ENCODE assay signal across 1 cellular context in genomic region chr2:73091696-73092095, GRCh38.
A peak's percentile ranks its signal among the peaks of the same experiment; 100 is the strongest.
TF ChIP-seq lines count a peak whose summit lies in the region.

No MANE protein-coding gene starts in this region.

TF ChIP-seq in HepG2, 621 proteins besides CTCF, POLR2A, EP300 and RAD21 (continues in another document):
- TF ChIP-seq BCL3 (CRISPR knock-in tag; IDR thresholded peaks at IDR 0.05): 0 out of 2 replicates have a peak, but pooled peaks have one; percentile 6
- TF ChIP-seq DZIP1 (CRISPR knock-in tag; IDR thresholded peaks at IDR 0.05): no peak
- TF ChIP-seq ZNF263 (CRISPR knock-in tag; IDR thresholded peaks at IDR 0.05): no peak
- TF ChIP-seq HINFP (CRISPR knock-in tag; IDR thresholded peaks at IDR 0.05; ENCODE audit: low read depth): no peak
- no peak for TF ChIP-seq ZNF672 (CRISPR knock-in tag; IDR thresholded peaks at IDR 0.05)
- TF ChIP-seq KMT2A (CRISPR knock-in tag; IDR thresholded peaks at IDR 0.05): 0 out of 2 replicates have a peak, but pooled peaks have one; percentile 8
- 0 out of 2 replicates have a peak, but pooled peaks have one; percentile 43 for TF ChIP-seq ZNF343 (CRISPR knock-in tag; IDR thresholded peaks at IDR 0.05)
- TF ChIP-seq SNAPC4 (CRISPR knock-in tag; IDR thresholded peaks at IDR 0.05): no peak
- TF ChIP-seq SUZ12 (IDR thresholded peaks at IDR 0.05; ENCODE audit: low read depth, low read length): no peak
- TF ChIP-seq EEA1 (CRISPR knock-in tag; IDR thresholded peaks at IDR 0.05; ENCODE audit: borderline replicate concordance): 0 out of 2 replicates have a peak, but pooled peaks have one; percentile 50
- no peak for TF ChIP-seq EED (CRISPR knock-in tag; IDR thresholded peaks at IDR 0.05)
- TF ChIP-seq ZNF546 (CRISPR knock-in tag; conservative IDR thresholded peaks at IDR 0.05): no peak
- TF ChIP-seq NR2F2 (IDR thresholded peaks at IDR 0.05; ENCODE audit: borderline replicate concordance, low read depth): no peak
- no peak for TF ChIP-seq ZUFSP (CRISPR knock-in tag; IDR thresholded peaks at IDR 0.05; ENCODE audit: borderline replicate concordance)
- no peak for TF ChIP-seq KLF12 (CRISPR knock-in tag; IDR thresholded peaks at IDR 0.05; ENCODE audit: borderline replicate concordance)
- TF ChIP-seq NCOA5 (CRISPR knock-in tag; IDR thresholded peaks at IDR 0.05): no peak
- 0 out of 2 replicates have a peak, but pooled peaks have one; percentile 2 for TF ChIP-seq ZBTB38 (CRISPR knock-in tag; IDR thresholded peaks at IDR 0.05)
- TF ChIP-seq ZNF687 (CRISPR knock-in tag; IDR thresholded peaks at IDR 0.05): peak; percentile 28
- no peak for TF ChIP-seq HNRNPK (IDR thresholded peaks at IDR 0.05; ENCODE audit: low read depth, low read length, poor library complexity, severe bottlenecking)
- no peak for TF ChIP-seq NFYB (CRISPR knock-in tag; IDR thresholded peaks at IDR 0.05)
- no peak for TF ChIP-seq ZSCAN31 (CRISPR knock-in tag; IDR thresholded peaks at IDR 0.05; ENCODE audit: low read depth)
- TF ChIP-seq ZNF354B (CRISPR knock-in tag; IDR thresholded peaks at IDR 0.05): no peak
- no peak for TF ChIP-seq MTF2 (CRISPR knock-in tag; IDR thresholded peaks at IDR 0.05; ENCODE audit: borderline replicate concordance)
- no peak for TF ChIP-seq FOXA3 (CRISPR knock-in tag; IDR thresholded peaks at IDR 0.05)
- no peak for TF ChIP-seq FOXP4 (CRISPR knock-in tag; IDR thresholded peaks at IDR 0.05)
- 0 out of 2 replicates have a peak, but pooled peaks have one; percentile 0 for TF ChIP-seq NR2C2 (CRISPR knock-in tag; IDR thresholded peaks at IDR 0.05; ENCODE audit: borderline replicate concordance)
- TF ChIP-seq CCDC6 (CRISPR knock-in tag; IDR thresholded peaks at IDR 0.05): no peak
- no peak for TF ChIP-seq ZNF441 (CRISPR knock-in tag; IDR thresholded peaks at IDR 0.05; ENCODE audit: borderline replicate concordance)
- TF ChIP-seq ZNF674 (CRISPR knock-in tag; IDR thresholded peaks at IDR 0.05; ENCODE audit: low read depth): no peak
- TF ChIP-seq ZNF556 (CRISPR knock-in tag; IDR thresholded peaks at IDR 0.05; ENCODE audit: borderline replicate concordance): 0 out of 2 replicates have a peak, but pooled peaks have one; percentile 10
- no peak for TF ChIP-seq ZIK1 (CRISPR knock-in tag; IDR thresholded peaks at IDR 0.05; ENCODE audit: borderline replicate concordance, low read depth)
- TF ChIP-seq ATF7-NPFF (CRISPR knock-in tag; IDR thresholded peaks at IDR 0.05; ENCODE audit: low read depth): no peak
- no peak for TF ChIP-seq IRF2 (CRISPR knock-in tag; IDR thresholded peaks at IDR 0.05)
- TF ChIP-seq CBFB (CRISPR knock-in tag; IDR thresholded peaks at IDR 0.05): no peak
- TF ChIP-seq ZBTB37 (CRISPR knock-in tag; IDR thresholded peaks at IDR 0.05): no peak
- no peak for TF ChIP-seq ZNF547 (CRISPR knock-in tag; IDR thresholded peaks at IDR 0.05)
- TF ChIP-seq BRF2 (CRISPR knock-in tag; IDR thresholded peaks at IDR 0.05): no peak
- no peak for TF ChIP-seq ZNF292 (CRISPR knock-in tag; IDR thresholded peaks at IDR 0.05; ENCODE audit: borderline replicate concordance, low read depth)
- no peak for TF ChIP-seq TOE1 (CRISPR knock-in tag; IDR thresholded peaks at IDR 0.05)
- no peak for TF ChIP-seq MLLT10 (CRISPR knock-in tag; IDR thresholded peaks at IDR 0.05)
- no peak for TF ChIP-seq ZNF235 (CRISPR knock-in tag; IDR thresholded peaks at IDR 0.05; ENCODE audit: borderline replicate concordance)
